Comparison of ENCODE assay signal across 24 cellular contexts in the genomic region with DNA sequence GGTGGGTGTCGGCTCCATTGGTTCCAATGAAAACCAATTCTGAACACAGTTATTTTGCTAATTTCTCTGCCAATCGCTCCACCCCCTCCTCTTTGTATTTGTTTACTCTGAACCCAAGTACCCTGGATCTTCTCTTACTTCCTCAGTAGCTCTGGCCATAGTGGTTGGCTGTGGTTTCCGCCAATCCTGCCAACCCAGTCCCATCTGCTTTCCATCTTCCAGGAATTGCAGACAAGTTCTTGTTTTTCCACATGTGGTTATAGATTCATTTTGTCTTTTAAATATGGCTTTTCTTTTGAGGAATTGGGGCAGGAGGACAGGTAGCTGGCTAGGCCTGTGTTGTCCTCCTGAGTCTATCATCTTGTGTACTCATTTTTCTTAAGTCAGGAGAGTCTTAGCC.
"Had no signal": no experiment of that assay in that cellular context is flagged by ENCODE, and none has a peak within 500 bp of the region (broad histone marks: within the 10 kb centered on the region; RNA-seq: fewer than 3 reads in every experiment).

No MANE protein-coding gene starts in this region.

- DNase-seq: dermis blood vessel endothelial cell; effector CD8-positive, alpha-beta T cell; foreskin fibroblast; glutamatergic neuron; left cardiac atrium; left ventricle myocardium inferior; lower lobe of right lung; midbrain; naive B cell; nephron progenitor cell; right lobe of liver; spleen; stimulated activated CD4-positive, alpha-beta T cell treated with anti-CD3 and anti-CD28 coated beads, Interleukin-15, amount 100 ng/mL, for 24 hours; stimulated activated CD4-positive, alpha-beta T cell treated with anti-CD3 and anti-CD28 coated beads, Interleukin-1b, Interleukin-23, amount 100 ng/mL, for 48 hours; stimulated activated CD4-positive, alpha-beta T cell treated with anti-CD3 and anti-CD28 coated beads, Interleukin-4, amount 100 ng/mL, for 24 hours; trophoblast cell; uterus had no signal

- H3K4me1 ChIP-seq: esophagus muscularis mucosa, gastroesophageal sphincter, left ventricle myocardium inferior, lower lobe of right lung, parathyroid adenoma, prostate gland, spleen, uterus had no signal

- H3K4me3 ChIP-seq: esophagus muscularis mucosa, gastroesophageal sphincter, left ventricle myocardium inferior, lower lobe of right lung, prostate gland, right lobe of liver, spleen, thoracic aorta, uterus had no signal

- H3K27ac ChIP-seq: epithelial cell of prostate, esophagus muscularis mucosa, gastroesophageal sphincter, left ventricle myocardium inferior, lower lobe of right lung, parathyroid adenoma, prostate gland, right lobe of liver, spleen, thoracic aorta, uterus had no signal

- H3K9me3 ChIP-seq: esophagus muscularis mucosa, lower lobe of right lung, prostate gland, right lobe of liver, thoracic aorta, uterus had no signal

- H3K9ac ChIP-seq: parathyroid adenoma had no signal

- H3K36me3 ChIP-seq: esophagus muscularis mucosa, gastroesophageal sphincter, left ventricle myocardium inferior, lower lobe of right lung, prostate gland, right lobe of liver, spleen, thoracic aorta, uterus had no signal

- H2AFZ ChIP-seq: parathyroid adenoma had no signal

- ATAC-seq: gastroesophageal sphincter; left cardiac atrium; lower lobe of right lung; right lobe of liver; stimulated activated memory B cell treated with anti-CD40 and anti-IgM and Interleukin-4, amounts not matched to agents 10 μg/mL and 1 μg/mL and 100 μg/mL, for 72 hours had no signal

- H3K27me3 ChIP-seq: right lobe of liver, uterus had no signal

- H3K79me2 ChIP-seq: parathyroid adenoma had no signal
